1 cellular context compared by ENCODE assay signal in the genomic region with DNA sequence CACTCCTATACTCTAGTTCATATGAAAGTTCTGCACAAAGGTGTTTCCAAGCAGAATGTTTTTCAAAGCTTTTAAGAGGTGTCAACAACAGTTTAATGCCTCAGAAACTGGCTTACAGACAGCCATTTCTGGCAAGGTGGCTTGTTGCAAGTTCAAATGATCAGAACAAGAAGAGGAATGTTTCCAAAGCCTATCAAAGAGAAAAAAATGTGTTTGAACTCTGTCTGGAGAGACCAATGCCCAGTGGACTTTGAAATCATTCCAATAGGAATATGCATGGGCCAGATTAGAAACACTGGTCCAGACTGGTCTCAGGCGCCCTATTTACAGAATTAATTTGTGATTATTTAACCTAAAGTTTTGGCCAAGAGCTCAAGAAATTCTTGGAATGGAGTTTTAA.
TF ChIP-seq lines count a peak whose summit lies in the region.

No MANE protein-coding gene starts in this region.

TF ChIP-seq in liver, 16 proteins besides CTCF, POLR2A, EP300 and RAD21 (continued from another document):
- TF ChIP-seq, protein P1, sequence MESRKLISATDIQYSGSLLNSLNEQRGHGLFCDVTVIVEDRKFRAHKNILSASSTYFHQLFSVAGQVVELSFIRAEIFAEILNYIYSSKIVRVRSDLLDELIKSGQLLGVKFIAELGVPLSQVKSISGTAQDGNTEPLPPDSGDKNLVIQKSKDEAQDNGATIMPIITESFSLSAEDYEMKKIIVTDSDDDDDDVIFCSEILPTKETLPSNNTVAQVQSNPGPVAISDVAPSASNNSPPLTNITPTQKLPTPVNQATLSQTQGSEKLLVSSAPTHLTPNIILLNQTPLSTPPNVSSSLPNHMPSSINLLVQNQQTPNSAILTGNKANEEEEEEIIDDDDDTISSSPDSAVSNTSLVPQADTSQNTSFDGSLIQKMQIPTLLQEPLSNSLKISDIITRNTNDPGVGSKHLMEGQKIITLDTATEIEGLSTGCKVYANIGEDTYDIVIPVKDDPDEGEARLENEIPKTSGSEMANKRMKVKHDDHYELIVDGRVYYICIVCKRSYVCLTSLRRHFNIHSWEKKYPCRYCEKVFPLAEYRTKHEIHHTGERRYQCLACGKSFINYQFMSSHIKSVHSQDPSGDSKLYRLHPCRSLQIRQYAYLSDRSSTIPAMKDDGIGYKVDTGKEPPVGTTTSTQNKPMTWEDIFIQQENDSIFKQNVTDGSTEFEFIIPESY (IDR thresholded peaks at IDR 0.05) = no peak
